ENCODE assay signal across 8 cellular contexts in the genomic region with DNA sequence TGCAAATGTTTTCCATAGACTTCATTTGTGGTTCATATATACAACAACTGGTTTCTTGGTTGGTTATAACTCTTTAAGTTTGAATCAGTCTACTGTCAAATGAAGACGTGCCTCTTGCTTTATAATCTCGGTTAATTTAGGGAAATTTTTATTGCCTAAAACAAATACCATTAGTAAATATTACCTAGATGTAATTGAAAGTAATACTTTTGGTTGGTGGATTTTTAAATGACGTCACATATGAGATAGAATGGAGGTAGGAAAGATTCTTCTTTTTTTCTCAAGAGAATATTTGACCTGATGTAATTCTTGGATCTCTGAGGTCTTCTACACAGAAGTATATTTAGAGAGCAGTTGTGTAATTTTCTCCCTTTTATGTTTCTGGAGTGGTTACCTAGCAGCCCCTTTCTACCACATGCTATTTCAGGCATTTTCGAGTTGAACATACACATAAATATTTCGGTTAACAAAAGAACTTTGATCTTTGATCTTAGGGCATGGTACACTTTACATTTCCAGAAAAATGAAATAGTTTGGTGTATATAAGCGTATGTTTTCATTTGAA. TPM values are rescaled to one million over a fixed set of nuclear protein-coding genes. Genes with fewer than 3 reads are reported as not detected.
DNase-seq lines count a peak whose midpoint lies in the region; ATAC-seq, FAIRE-seq and TF ChIP-seq lines count a peak whose summit lies in the region.

No MANE protein-coding gene starts in this region.

- no peaks in the 10 kb centered on the region for H3K27me3 ChIP-seq in A673 (replicated peaks; ENCODE audit: insufficient read depth, low read depth, low read length, poor library complexity)
- no peaks in the 10 kb centered on the region for H3K27me3 ChIP-seq in PC-3 (ENCODE audit: low read length)
- H3K27me3 ChIP-seq in naive thymus-derived CD4-positive, alpha-beta T cell (ENCODE audit: control insufficient read depth in 2 of 2, insufficient read depth in 2 of 2, low read length in 2 of 2): no peaks in the 10 kb centered on the region

- H3K4me3 ChIP-seq in A673 (ENCODE audit: low read depth, low read length, poor library complexity, severe bottlenecking): peak overlapping the region; percentile 50
- H3K4me3 ChIP-seq in PC-3 (ENCODE audit: low read length): peak overlapping the region; percentile 83
- H3K4me3 ChIP-seq in naive thymus-derived CD4-positive, alpha-beta T cell (ENCODE audit: low read length): peak overlapping the region; percentile 83

- no peaks in the 10 kb centered on the region for H3K9me3 Mint-ChIP-seq in dendritic cell treated with granulocyte-macrophage colony-stimulating factor and Interleukin-4, amounts not matched to agents 40 ng/mL and 50 ng/mL, for 4 days
- peaks cover 0 to 13% (median 1%) of the 10 kb centered on the region in 11 donors for H3K9me3 Mint-ChIP-seq in naive thymus-derived CD4-positive, alpha-beta T cell

- ATAC-seq in HG02885 (IDR thresholded peaks at IDR 0.05; ENCODE audit: poor library complexity, unreplicated experiment): peak; percentile 65
- ATAC-seq in PC-3: no peak
- ATAC-seq in naive thymus-derived CD4-positive, alpha-beta T cell: peak; percentile 49

- peak overlapping the region; percentile 40; the same call in 1 of the 2 replicates for H2AFZ ChIP-seq in PC-3 (ENCODE audit: low read length)

- TF ChIP-seq CTCF in A673 (conservative IDR thresholded peaks at IDR 0.05; ENCODE audit: low read depth, low read length): no peak
- TF ChIP-seq CTCF in PC-3 (conservative IDR thresholded peaks at IDR 0.05; ENCODE audit: low read depth, low read length): no peak

- peaks cover 64% of the 10 kb centered on the region for H3K79me2 ChIP-seq in PC-3 (ENCODE audit: low read length)

- CTCF ChIA-PET in A673 (lab: Charles Lee) (no interaction called here), PC-3 (lab: Charles Lee) (no interaction called here)
- CTCF ChIA-PET in naive thymus-derived CD4-positive, alpha-beta T cell (lab: Charles Lee): interaction anchor here (2.6 to 2.9 kb wide), 2 partner anchors 19 to 50 kb away, joined by 31 to 33 read pairs; no protein-coding TSS in a partner anchor

- no peaks in the 10 kb centered on the region for H3F3A ChIP-seq in PC-3 (ENCODE audit: low read length, unreplicated experiment)

- H3K36me3 ChIP-seq in A673 (ENCODE audit: insufficient read depth, low read length, poor library complexity, severe bottlenecking) (peaks cover 17% of the 10 kb centered on the region), PC-3 (ENCODE audit: low read depth, low read length) (no peaks in the 10 kb centered on the region; the same call in 1 of the 2 replicates)
- no peaks in the 10 kb centered on the region for H3K36me3 ChIP-seq in naive thymus-derived CD4-positive, alpha-beta T cell (ENCODE audit: control insufficient read depth in 2 of 3, insufficient read depth in 3 of 3, low read length in 3 of 3)

- DNase-seq in A673 (ENCODE audit: low spot score) (peak; percentile 26), GM12892 (ENCODE audit: insufficient read length) (no peak), PC-3 (peak; percentile 5), NCI-H128 (lab: John Stamatoyannopoulos, UW; ENCODE audit: unreplicated experiment) (no peak), NCI-H2171 treated with DMSO at 0.1 percent for 48 hours (lab: John Stamatoyannopoulos, UW) (no peak)
- DNase-seq in naive thymus-derived CD4-positive, alpha-beta T cell: peak in 7 of 9 donors; percentile 36 to 77 (median 65)

- intact Hi-C loops in A673 (cut with micrococcal nuclease; ENCODE audit: unreplicated experiment) (loop anchor here (2.0 kb wide), 1 partner anchor 50 kb away; no protein-coding TSS in a partner anchor), PC-3 (cut with micrococcal nuclease) (loop anchor here (5.0 kb wide), 1 partner anchor 180 kb away; no protein-coding TSS in a partner anchor)
- intact Hi-C loops in dendritic cell treated with granulocyte-macrophage colony-stimulating factor and Interleukin-4, amounts not matched to agents 40 ng/mL and 50 ng/mL, for 4 days (cut with micrococcal nuclease): loop anchor here (5.0 to 10.0 kb wide), 3 partner anchors 50 to 248 kb away; no protein-coding TSS in a partner anchor
- intact Hi-C loops in naive thymus-derived CD4-positive, alpha-beta T cell (cut with micrococcal nuclease): loop anchor here (1.0 to 5.0 kb wide), 7 partner anchors 9 to 1642 kb away; partner anchors contain the start of genes GSG1 (in 1 of the 2) and STRAP (in 1 of the 2)

- peak overlapping the region; percentile 84 for H3K27ac Mint-ChIP-seq in dendritic cell treated with granulocyte-macrophage colony-stimulating factor and Interleukin-4, amounts not matched to agents 40 ng/mL and 50 ng/mL, for 4 days
- H3K27ac Mint-ChIP-seq in naive thymus-derived CD4-positive, alpha-beta T cell: peak overlapping the region; percentile 88 to 98 (median 94)

- H3K9ac ChIP-seq in PC-3 (ENCODE audit: low read length): peak overlapping the region; percentile 94

- peaks cover 8% of the 10 kb centered on the region; the same call in 1 of the 2 replicates for H4K20me1 ChIP-seq in PC-3 (ENCODE audit: low read length)

- peak overlapping the region; percentile 94 for H3K27ac ChIP-seq in A673 (ENCODE audit: low read depth, low read length, poor library complexity, severe bottlenecking)
- H3K27ac ChIP-seq in PC-3 (ENCODE audit: low read length): no peak overlapping the region
- peak overlapping the region; percentile 84 for H3K27ac ChIP-seq in naive thymus-derived CD4-positive, alpha-beta T cell (ENCODE audit: low read depth, low read length)

- peaks cover 28% of the 10 kb centered on the region for H3K36me3 Mint-ChIP-seq in dendritic cell treated with granulocyte-macrophage colony-stimulating factor and Interleukin-4, amounts not matched to agents 40 ng/mL and 50 ng/mL, for 4 days (ENCODE audit: low read depth)
- H3K36me3 Mint-ChIP-seq in naive thymus-derived CD4-positive, alpha-beta T cell: peaks cover 0 to 23% (median 13%) of the 10 kb centered on the region in 5 donors

- peak overlapping the region; percentile 97 for H3K4me2 ChIP-seq in PC-3 (ENCODE audit: low read length)

- peak; percentile 77 for FAIRE-seq in GM12892 (lab: Jason Lieb, UNC)

- H3K9me3 ChIP-seq in A673 (ENCODE audit: low read depth, low read length, poor library complexity, severe bottlenecking): peaks cover 7% of the 10 kb centered on the region
- H3K9me3 ChIP-seq in PC-3 (ENCODE audit: low read length): no peaks in the 10 kb centered on the region
- H3K9me3 ChIP-seq in naive thymus-derived CD4-positive, alpha-beta T cell (ENCODE audit: control insufficient read depth in 2 of 3, low read length in 3 of 3): no peaks in the 10 kb centered on the region

- POLR2A ChIA-PET in A673 (lab: Charles Lee; ENCODE audit: low non-redundant PET): no interaction called here
- POLR2A ChIA-PET in PC-3 (lab: Charles Lee; ENCODE audit: unreplicated experiment): no interaction called here
- POLR2A ChIA-PET in naive thymus-derived CD4-positive, alpha-beta T cell (lab: Charles Lee): interaction anchor here (2.2 to 2.7 kb wide), 8 partner anchors 9 to 436 kb away, joined by 15 to 98 read pairs (median 43); partner anchors contain the start of genes C12orf60 and WBP11

- peak; percentile 65; the same call in 1 of the 2 replicates for TF ChIP-seq POLR2A in GM12892 (IDR thresholded peaks at IDR 0.05; ENCODE audit: low read depth, low read length)

- no peaks in the 10 kb centered on the region for H3K9me2 ChIP-seq in PC-3 (replicated peaks; ENCODE audit: low read length)

- peaks cover 11% of the 10 kb centered on the region for H3K4me1 ChIP-seq in A673 (ENCODE audit: insufficient read depth, low read length, poor library complexity, severe bottlenecking)
- H3K4me1 ChIP-seq in PC-3 (ENCODE audit: insufficient read depth, low read length): peaks cover 3% of the 10 kb centered on the region
- peaks cover 26 to 30% of the 10 kb centered on the region in 2 donors for H3K4me1 ChIP-seq in naive thymus-derived CD4-positive, alpha-beta T cell (ENCODE audit: control insufficient read depth in 2 of 2, insufficient read depth in 2 of 2, low read length in 2 of 2)

- peak overlapping the region; percentile 72 for H3K4me3 Mint-ChIP-seq in dendritic cell treated with granulocyte-macrophage colony-stimulating factor and Interleukin-4, amounts not matched to agents 40 ng/mL and 50 ng/mL, for 4 days
- H3K4me3 Mint-ChIP-seq in naive thymus-derived CD4-positive, alpha-beta T cell: peak overlapping the region; percentile 78 to 97 (median 88)

- H3K4me1 Mint-ChIP-seq in dendritic cell treated with granulocyte-macrophage colony-stimulating factor and Interleukin-4, amounts not matched to agents 40 ng/mL and 50 ng/mL, for 4 days (ENCODE audit: low read depth): peaks cover 6% of the 10 kb centered on the region
- peaks cover 22 to 64% (median 46%) of the 10 kb centered on the region in 7 donors for H3K4me1 Mint-ChIP-seq in naive thymus-derived CD4-positive, alpha-beta T cell

- no peaks in the 10 kb centered on the region for H3K27me3 Mint-ChIP-seq in dendritic cell treated with granulocyte-macrophage colony-stimulating factor and Interleukin-4, amounts not matched to agents 40 ng/mL and 50 ng/mL, for 4 days
- peaks cover 0 to 2% (median 0%) of the 10 kb centered on the region in 5 donors for H3K27me3 Mint-ChIP-seq in naive thymus-derived CD4-positive, alpha-beta T cell

- no TSS peak for BruUV-seq in A673 (replicated peaks; lab: Mats Ljungman, UMichigan)
- no TSS peak for BruUV-seq in PC-3 (replicated peaks; lab: Mats Ljungman, UMichigan)

RNA-seq across cellular contexts. Expression of gene ATF7IP, which starts 1.7 kb away (rescaled TPM):
- total RNA-seq in A673 (2021) (98.3 and 100 TPM in 2 replicates), PC-3 (2014; rRNA removed) (12.5 and 16.9 TPM in 2 replicates)
- polyA plus RNA-seq in GM12892 (2012; ENCODE audit: missing spikeins): 12.0 TPM
- 100 to 1,000 TPM; 113 to 181 (median 144) TPM for total RNA-seq in naive thymus-derived CD4-positive, alpha-beta T cell
- polyA plus RNA-seq in naive thymus-derived CD4-positive, alpha-beta T cell: 100 to 1,000 TPM in 1 of 2 donors, 10 to 100 TPM in 1; 92.7 to 124 TPM

Comparison
In these comparisons a context has a peak if more than half of its experiments do, and no peak if none do; other contexts are left out.
1. DNase-seq: peak in A673 (single experiment), PC-3 (single experiment) and naive thymus-derived CD4-positive, alpha-beta T cell (7 of 9); none in GM12892 (single experiment), NCI-H128 (single experiment) and NCI-H2171 treated with DMSO at 0.1 percent for 48 hours (single experiment).
2. Peak in every context shown above with its lines, with median percentiles within 50 percentile points of each other: H3K4me3 ChIP-seq.